Comparison of ENCODE assay signal across 21 cellular contexts in the genomic region with DNA sequence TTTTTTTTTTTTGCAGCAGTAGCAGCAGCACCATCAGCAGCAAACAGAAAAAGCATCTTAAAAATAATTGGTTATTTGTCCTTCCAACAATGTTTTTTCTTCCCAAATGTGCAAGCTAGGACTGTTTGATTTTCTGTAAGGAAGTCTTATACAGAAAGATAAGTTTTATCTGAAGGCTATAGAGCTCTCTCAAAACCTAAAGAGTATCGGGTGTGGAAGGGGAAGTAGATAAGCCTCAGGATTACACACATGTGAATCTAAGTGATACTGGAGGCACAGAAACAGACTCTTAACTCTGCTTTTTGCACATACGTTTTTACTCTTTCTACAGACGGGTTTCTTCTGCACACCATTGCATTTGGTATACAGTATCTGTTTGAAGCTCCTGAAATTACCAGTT.
"Had no signal": no experiment of that assay in that cellular context is flagged by ENCODE, and none has a peak within 500 bp of the region (broad histone marks: within the 10 kb centered on the region; RNA-seq: fewer than 3 reads in every experiment).

No MANE protein-coding gene starts in this region.

- H3K36me3 Mint-ChIP-seq: naive thymus-derived CD4-positive, alpha-beta T cell had no signal

- H3K9me3 ChIP-seq: esophagus muscularis mucosa, gastrocnemius medialis, right atrium auricular region, thoracic aorta, transverse colon had no signal

- FAIRE-seq: endometrium had no signal

- H3K36me3 ChIP-seq: esophagus muscularis mucosa, gastrocnemius medialis, heart right ventricle, right atrium auricular region, sigmoid colon, stomach, thoracic aorta, transverse colon had no signal

- H3K4me1 Mint-ChIP-seq: naive thymus-derived CD4-positive, alpha-beta T cell; nephron progenitor cell had no signal

- H3K27me3 ChIP-seq: esophagus muscularis mucosa, gastrocnemius medialis, heart right ventricle, right atrium auricular region, sigmoid colon, stomach, transverse colon had no signal

- H3K27me3 Mint-ChIP-seq: naive thymus-derived CD4-positive, alpha-beta T cell had no signal

- ATAC-seq: gastrocnemius medialis; heart right ventricle; left lobe of liver; naive thymus-derived CD4-positive, alpha-beta T cell had no signal

- H3K27ac Mint-ChIP-seq: naive thymus-derived CD4-positive, alpha-beta T cell; nephron progenitor cell had no signal

- DNase-seq: effector memory CD4-positive, alpha-beta T cell; gastrocnemius medialis; heart right ventricle; islet precursor cell; mammary epithelial cell; naive thymus-derived CD4-positive, alpha-beta T cell; nephron progenitor cell; posterior cingulate gyrus; sigmoid colon; stimulated activated CD4-positive, alpha-beta T cell treated with anti-CD3 and anti-CD28 coated beads, Interleukin-2, amount 100 ng/mL, for 24 hours; stimulated activated CD4-positive, alpha-beta T cell treated with anti-CD3 and anti-CD28 coated beads, Interleukin-4, amount 100 ng/mL, for 4 hours; stimulated activated naive CD4-positive, alpha-beta T cell; stomach; substantia nigra; transverse colon had no signal

- H3K27ac ChIP-seq: esophagus muscularis mucosa, gastrocnemius medialis, heart right ventricle, right atrium auricular region, sigmoid colon, skin epidermis, stomach, thoracic aorta, transverse colon had no signal

- H3K4me3 Mint-ChIP-seq: naive thymus-derived CD4-positive, alpha-beta T cell; nephron progenitor cell had no signal

- H3K4me3 ChIP-seq: esophagus muscularis mucosa, gastrocnemius medialis, heart right ventricle, right atrium auricular region, sigmoid colon, skin epidermis, stomach, thoracic aorta, transverse colon had no signal

- H3K4me1 ChIP-seq: esophagus muscularis mucosa, gastrocnemius medialis, heart right ventricle, right atrium auricular region, sigmoid colon, stomach, transverse colon had no signal
